Comparison of ENCODE assay signal across 8 cellular contexts in the genomic region with DNA sequence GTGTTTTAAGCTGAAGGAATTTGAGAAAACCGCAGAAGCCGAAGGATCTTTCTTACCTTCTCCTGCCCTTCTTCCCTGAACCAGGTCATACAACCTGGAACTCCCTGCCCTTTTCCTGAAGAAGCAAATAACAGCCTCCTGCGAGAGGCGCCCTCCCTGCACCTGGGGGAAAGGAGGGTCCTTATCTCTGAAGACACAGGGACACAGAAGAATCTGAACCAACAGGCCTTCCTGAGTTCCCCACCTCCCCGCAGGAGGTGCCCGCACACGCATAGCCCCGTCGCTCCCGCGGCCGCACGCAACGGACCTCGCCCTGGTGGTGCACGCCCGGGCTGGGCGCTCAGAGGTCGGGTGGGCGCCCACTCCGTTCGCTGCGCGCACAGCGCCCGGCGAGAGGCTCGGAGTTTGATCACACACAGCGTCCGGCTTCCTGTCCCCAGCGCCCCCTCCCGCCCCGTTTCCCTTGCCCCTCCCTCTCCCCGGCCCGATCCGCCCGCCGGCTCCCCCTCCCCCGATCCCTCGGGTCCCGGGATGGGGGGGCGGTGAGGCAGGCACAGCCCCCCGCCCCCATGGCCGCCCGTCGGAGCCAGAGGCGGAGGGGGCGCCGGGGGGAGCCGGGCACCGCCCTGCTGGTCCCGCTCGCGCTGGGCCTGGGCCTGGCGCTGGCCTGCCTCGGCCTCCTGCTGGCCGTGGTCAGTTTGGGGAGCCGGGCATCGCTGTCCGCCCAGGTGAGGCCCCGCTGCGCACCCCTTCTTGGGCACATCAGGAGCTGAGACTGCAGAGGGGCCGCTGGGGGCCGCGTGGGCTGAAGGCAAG. TPM values are rescaled to one million over a fixed set of nuclear protein-coding genes. Genes with fewer than 3 reads are reported as not detected.
DNase-seq lines count a peak whose midpoint lies in the region; ATAC-seq and TF ChIP-seq lines count a peak whose summit lies in the region.

A gene with protein sequence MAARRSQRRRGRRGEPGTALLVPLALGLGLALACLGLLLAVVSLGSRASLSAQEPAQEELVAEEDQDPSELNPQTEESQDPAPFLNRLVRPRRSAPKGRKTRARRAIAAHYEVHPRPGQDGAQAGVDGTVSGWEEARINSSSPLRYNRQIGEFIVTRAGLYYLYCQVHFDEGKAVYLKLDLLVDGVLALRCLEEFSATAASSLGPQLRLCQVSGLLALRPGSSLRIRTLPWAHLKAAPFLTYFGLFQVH (plus strand): TSS at position 474 of the 816 bp plus-strand sequence. CDS start 96 bp downstream, at position 570.

- H3K27ac ChIP-seq in A673 (ENCODE audit: low read depth, low read length, poor library complexity, severe bottlenecking), result peak within 1 kb of the TSS; percentile 30
- H3K27ac ChIP-seq in endodermal cell (ENCODE audit: low read depth, low read length), result no peak within 1 kb of the TSS

- H3K9me3 Mint-ChIP-seq in activated CD4-positive, alpha-beta memory T cell treated with anti-CD3 and anti-CD28 coated beads for 36 hours, result no peaks in the 10 kb centered on the region
- no peaks in the 10 kb centered on the region for H3K9me3 Mint-ChIP-seq in endodermal cell
- no peaks in the 10 kb centered on the region for H3K9me3 Mint-ChIP-seq in stimulated activated memory B cell treated with anti-CD40 and anti-IgM and Interleukin-4, amounts not matched to agents 10 μg/mL and 1 μg/mL and 100 μg/mL, for 72 hours

- H3K4me3 ChIP-seq in A673 (ENCODE audit: low read depth, low read length, poor library complexity, severe bottlenecking) (peak within 1 kb of the TSS; percentile 53), H7 (ENCODE audit: insufficient read depth, low read depth, low read length) (peak within 1 kb of the TSS; percentile 71), endodermal cell (ENCODE audit: low read length) (peak within 1 kb of the TSS; percentile 84)

- TF ChIP-seq CTCF in A673 (conservative IDR thresholded peaks at IDR 0.05; ENCODE audit: low read depth, low read length) (no peak), endodermal cell (conservative IDR thresholded peaks at IDR 0.05) (peak; percentile 39)

- no TSS peak for BruUV-seq in A673 (replicated peaks; lab: Mats Ljungman, UMichigan)

- POLR2A ChIA-PET in A673 (lab: Charles Lee; ENCODE audit: low non-redundant PET), result interaction anchor here (0.5 kb wide), 1 partner anchor 28 kb away, joined by 3 read pairs; no protein-coding TSS in a partner anchor
- POLR2A ChIA-PET in activated CD4-positive, alpha-beta memory T cell treated with anti-CD3 and anti-CD28 coated beads for 36 hours (lab: Charles Lee), result interaction anchor here (0.5 to 1.5 kb wide), 4 partner anchors 12 to 427 kb away, joined by 3 to 4 read pairs (median 3); no protein-coding TSS in a partner anchor

- intact Hi-C loops in A673 (cut with micrococcal nuclease; ENCODE audit: unreplicated experiment), result no loop called here
- intact Hi-C loops in activated CD4-positive, alpha-beta memory T cell treated with anti-CD3 and anti-CD28 coated beads for 36 hours (cut with micrococcal nuclease), result no loop called here

- DNase-seq in A673 (ENCODE audit: low spot score), result no peak
- DNase-seq in H7, result peak; percentile 92
- peak; percentile 76 for DNase-seq in activated CD4-positive, alpha-beta memory T cell treated with anti-CD3 and anti-CD28 coated beads for 36 hours
- DNase-seq in endodermal cell, result peak; percentile 85
- peak; percentile 91 for DNase-seq in mesenteric fat pad (ENCODE audit: low spot score)

- ATAC-seq in stimulated activated memory B cell treated with anti-CD40 and anti-IgM and Interleukin-4, amounts not matched to agents 10 μg/mL and 1 μg/mL and 100 μg/mL, for 72 hours, result peak; percentile 75
- ATAC-seq in GM21737 (IDR thresholded peaks at IDR 0.05; ENCODE audit: unreplicated experiment) (no peak), GM21367 (IDR thresholded peaks at IDR 0.05; ENCODE audit: unreplicated experiment) (no peak)

- H3K4me1 Mint-ChIP-seq in activated CD4-positive, alpha-beta memory T cell treated with anti-CD3 and anti-CD28 coated beads for 36 hours (ENCODE audit: low read depth), result peaks cover 50% of the 10 kb centered on the region
- peaks cover 3% of the 10 kb centered on the region for H3K4me1 Mint-ChIP-seq in endodermal cell
- H3K4me1 Mint-ChIP-seq in stimulated activated memory B cell treated with anti-CD40 and anti-IgM and Interleukin-4, amounts not matched to agents 10 μg/mL and 1 μg/mL and 100 μg/mL, for 72 hours, result peaks cover 56% of the 10 kb centered on the region

- 6 to 14% methylated on average over 17 to 63 of the region's 65 CpGs for WGBS in endodermal cell (ENCODE audit: insufficient coverage in 1 of 2, insufficient read length in 1 of 2), 2 experiments

- peak within 1 kb of the TSS; percentile 80 for H3K4me3 Mint-ChIP-seq in activated CD4-positive, alpha-beta memory T cell treated with anti-CD3 and anti-CD28 coated beads for 36 hours
- H3K4me3 Mint-ChIP-seq in endodermal cell, result peak within 1 kb of the TSS; percentile 69
- peak within 1 kb of the TSS; percentile 79 for H3K4me3 Mint-ChIP-seq in stimulated activated memory B cell treated with anti-CD40 and anti-IgM and Interleukin-4, amounts not matched to agents 10 μg/mL and 1 μg/mL and 100 μg/mL, for 72 hours

- H3K36me3 ChIP-seq in A673 (ENCODE audit: insufficient read depth, low read length, poor library complexity, severe bottlenecking) (no peaks in the 10 kb centered on the region), H7 (replicated peaks; ENCODE audit: control insufficient read depth, insufficient read depth, low read length) (no peaks in the 10 kb centered on the region), endodermal cell (ENCODE audit: control insufficient read depth, insufficient read depth, low read length) (no peaks in the 10 kb centered on the region)

- H3K4me1 ChIP-seq in A673 (ENCODE audit: insufficient read depth, low read length, poor library complexity, severe bottlenecking), result no peaks in the 10 kb centered on the region
- no peaks in the 10 kb centered on the region for H3K4me1 ChIP-seq in endodermal cell (ENCODE audit: control insufficient read depth, insufficient read depth, low read length)

- H3K36me3 Mint-ChIP-seq in activated CD4-positive, alpha-beta memory T cell treated with anti-CD3 and anti-CD28 coated beads for 36 hours, result peaks cover 1% of the 10 kb centered on the region
- H3K36me3 Mint-ChIP-seq in endodermal cell (ENCODE audit: low read depth), result no peaks in the 10 kb centered on the region
- peaks cover 4% of the 10 kb centered on the region for H3K36me3 Mint-ChIP-seq in stimulated activated memory B cell treated with anti-CD40 and anti-IgM and Interleukin-4, amounts not matched to agents 10 μg/mL and 1 μg/mL and 100 μg/mL, for 72 hours

- CTCF ChIA-PET in A673 (lab: Charles Lee), result interaction anchor here (0.6 to 1.2 kb wide), 2 partner anchors 9 to 12 kb away, joined by 3 to 9 read pairs; no protein-coding TSS in a partner anchor
- CTCF ChIA-PET in activated CD4-positive, alpha-beta memory T cell treated with anti-CD3 and anti-CD28 coated beads for 36 hours (lab: Charles Lee), result interaction anchor here (0.6 to 5.1 kb wide), 7 partner anchors 12 to 193 kb away, joined by 3 to 37 read pairs (median 3); no protein-coding TSS in a partner anchor

- no peaks in the 10 kb centered on the region for H3K27me3 Mint-ChIP-seq in activated CD4-positive, alpha-beta memory T cell treated with anti-CD3 and anti-CD28 coated beads for 36 hours
- H3K27me3 Mint-ChIP-seq in endodermal cell (ENCODE audit: insufficient read depth), result peaks cover 15% of the 10 kb centered on the region
- no peaks in the 10 kb centered on the region for H3K27me3 Mint-ChIP-seq in stimulated activated memory B cell treated with anti-CD40 and anti-IgM and Interleukin-4, amounts not matched to agents 10 μg/mL and 1 μg/mL and 100 μg/mL, for 72 hours

- peak within 1 kb of the TSS; percentile 38 for H3K9ac ChIP-seq in endodermal cell (ENCODE audit: extremely low read depth, low read length, poor library complexity, severe bottlenecking)

- peak within 1 kb of the TSS; percentile 67 for H3K27ac Mint-ChIP-seq in activated CD4-positive, alpha-beta memory T cell treated with anti-CD3 and anti-CD28 coated beads for 36 hours
- no peak within 1 kb of the TSS for H3K27ac Mint-ChIP-seq in endodermal cell
- peak within 1 kb of the TSS; percentile 82 for H3K27ac Mint-ChIP-seq in stimulated activated memory B cell treated with anti-CD40 and anti-IgM and Interleukin-4, amounts not matched to agents 10 μg/mL and 1 μg/mL and 100 μg/mL, for 72 hours

- H3K27me3 ChIP-seq in A673 (replicated peaks; ENCODE audit: insufficient read depth, low read depth, low read length, poor library complexity), result no peaks in the 10 kb centered on the region
- H3K27me3 ChIP-seq in H7 (ENCODE audit: control insufficient read depth, insufficient read depth, low read length), result peaks cover 7% of the 10 kb centered on the region; the same call in 1 of the 2 replicates
- no peaks in the 10 kb centered on the region for H3K27me3 ChIP-seq in endodermal cell (ENCODE audit: control insufficient read depth, insufficient read depth, low read length, poor library complexity, severe bottlenecking)

- H3K9me3 ChIP-seq in A673 (ENCODE audit: low read depth, low read length, poor library complexity, severe bottlenecking) (no peaks in the 10 kb centered on the region), endodermal cell (ENCODE audit: control insufficient read depth, low read length) (no peaks in the 10 kb centered on the region)

RNA-seq across cellular contexts. Expression of the gene that starts here (rescaled TPM):
- total RNA-seq in A673 (2021), result 0.55 and 0.75 TPM in 2 replicates
- 6.2 and 9.6 TPM in 2 replicates for total RNA-seq in H7 (2014; rRNA removed; shearing (Covaris generic))
- 10 to 100 TPM; 19.7 to 22.4 TPM for total RNA-seq in activated CD4-positive, alpha-beta memory T cell treated with anti-CD3 and anti-CD28 coated beads for 36 hours
- total RNA-seq in endodermal cell, result 1 to 10 TPM; 8.3 to 8.4 TPM
- 1.5 TPM for polyA plus RNA-seq in endodermal cell (2013, experiment 1 of 2)
- polyA plus RNA-seq in endodermal cell (2013, experiment 2 of 2), result 1.7 TPM
- 43.0 TPM for total RNA-seq in mesenteric fat pad
